Comparison of ENCODE assay signal across 12 cellular contexts in genomic region chr2:102147935-102148334, GRCh38. TPM values are rescaled to one million over a fixed set of nuclear protein-coding genes. Genes with fewer than 3 reads are reported as not detected.
DNase-seq lines count a peak whose midpoint lies in the region; ATAC-seq and TF ChIP-seq lines count a peak whose summit lies in the region.
"Had no signal": no experiment of that assay in that cellular context is flagged by ENCODE, and none has a peak within 500 bp of the region (broad histone marks: within the 10 kb centered on the region; RNA-seq: fewer than 3 reads in every experiment).

No MANE protein-coding gene starts in this region.

- DNase-seq in ELR (ENCODE audit: low read depth) (peak; percentile 28), mammary epithelial cell (peak; percentile 8), DMS153 (lab: John Stamatoyannopoulos, UW) (no peak), RWPE1 (ENCODE audit: low spot score) (no peak), NAMALWA (ENCODE audit: low spot score) (no peak)
- peak; percentile 56 to 72 for DNase-seq in stimulated activated CD4-positive, alpha-beta T cell treated with anti-CD3 and anti-CD28 coated beads, Interleukin-2, amount 100 ng/mL, for 24 hours
- no peak for DNase-seq in effector CD8-positive, alpha-beta T cell (lab: John Stamatoyannopoulos, UW)
- DNase-seq: activated gamma-delta T cell, COR-L47, erythroblast, NCI-H187 had no signal

- intact Hi-C loops in mammary epithelial cell (cut with micrococcal nuclease) = no loop called here

- H3K27me3 ChIP-seq in mammary epithelial cell (ENCODE audit: insufficient read depth, low read length) = no peaks in the 10 kb centered on the region

- CTCF ChIA-PET in mammary epithelial cell (lab: Charles Lee; ENCODE audit: low non-redundant PET) = no interaction called here
- CTCF ChIA-PET in RWPE1 (lab: Yijun Ruan, JAX) = no interaction called here

- 94% methylated on average over 3 of the region's 3 CpGs for WGBS in mammary epithelial cell (ENCODE audit: low coverage, missing lambda C conversion rate)

- no peak overlapping the region for H3K4me2 ChIP-seq in mammary epithelial cell (ENCODE audit: insufficient read depth, low read depth, low read length)

- TF ChIP-seq CTCF in mammary epithelial cell (conservative IDR thresholded peaks at IDR 0.05 in 1 of 2, IDR thresholded peaks at IDR 0.05 in 1 of 2; ENCODE audit: extremely low read depth in 1 of 2, insufficient read depth in 1 of 2, low read depth in 1 of 2, low read length in 2 of 2) (no peak), RWPE1 (conservative IDR thresholded peaks at IDR 0.05; ENCODE audit: low read depth) (no peak)

- BruUV-seq in mammary epithelial cell (replicated peaks; lab: Mats Ljungman, UMichigan) = no TSS peak

- peaks cover 3% of the 10 kb centered on the region for H3K4me1 ChIP-seq in mammary epithelial cell (ENCODE audit: insufficient read depth, low read length)

- peak; percentile 83 to 87 for ATAC-seq in activated CD4-positive, CD25-positive, alpha-beta regulatory T cell treated with anti-CD3 and anti-CD28 coated beads, Interleukin-2, amount 50 U/mL, for 24 hours

- H3K9ac ChIP-seq in mammary epithelial cell (ENCODE audit: insufficient read depth, low read length) = no peak overlapping the region

- H4K20me1 ChIP-seq in mammary epithelial cell (ENCODE audit: insufficient read depth, low read length) = no peaks in the 10 kb centered on the region

- H3K36me3 ChIP-seq in mammary epithelial cell (ENCODE audit: insufficient read depth, low read length) = no peaks in the 10 kb centered on the region

- in situ Hi-C loops in mammary epithelial cell (cut with MboI; ENCODE audit: low sequenced_read_pairs in 2 of 2) = no loop called here

- H3K9me3 ChIP-seq in mammary epithelial cell (replicated peaks; ENCODE audit: insufficient read depth, low read length) = peaks cover 42% of the 10 kb centered on the region

- H3K4me3 ChIP-seq in mammary epithelial cell (replicated peaks in 1 of 3; ENCODE audit: insufficient read depth in 1 of 3, low read depth in 2 of 3, low read length in 3 of 3) = no peak overlapping the region

- POLR2A ChIA-PET in RWPE1 (lab: Yijun Ruan, JAX; ENCODE audit: low non-redundant PET) = no interaction called here

- no peak overlapping the region for H2AFZ ChIP-seq in mammary epithelial cell (ENCODE audit: low read depth, low read length)

- dilution Hi-C loops in mammary epithelial cell (cut with HindIII; ENCODE audit: low sequenced_read_pairs) = no loop called here

- H3K27ac ChIP-seq in mammary epithelial cell (ENCODE audit: insufficient read depth, low read depth, low read length) (no peak overlapping the region), RWPE1 (no peak overlapping the region)

- peaks cover 50% of the 10 kb centered on the region for H3K79me2 ChIP-seq in mammary epithelial cell (ENCODE audit: insufficient read depth, low read length)

RNA-seq across cellular contexts. Expression of gene IL1R1, which starts 5.4 kb away (rescaled TPM):
- total RNA-seq in mammary epithelial cell = 1 to 10 TPM; 7.7 to 8.7 TPM
- 6.9 TPM for polyA plus RNA-seq in mammary epithelial cell
- polyA minus RNA-seq in mammary epithelial cell = 6.4 TPM

RNA-seq across cellular contexts. Expression of gene IL1RL2, which starts 38.9 kb away (rescaled TPM):
- 1 to 10 TPM in 1 of 2 donors, under 1 TPM in 1; 0.82 to 4.7 TPM for total RNA-seq in mammary epithelial cell
- 1.1 TPM for polyA plus RNA-seq in mammary epithelial cell
- 3.7 TPM for polyA minus RNA-seq in mammary epithelial cell

Comparison
In these comparisons a context has a peak if more than half of its experiments do, and no peak if none do; other contexts are left out.
1. DNase-seq: peak in ELR (single experiment), mammary epithelial cell (single experiment) and stimulated activated CD4-positive, alpha-beta T cell treated with anti-CD3 and anti-CD28 coated beads, Interleukin-2, amount 100 ng/mL, for 24 hours (2 of 2); none in DMS153 (single experiment), RWPE1 (single experiment), NAMALWA (single experiment) and effector CD8-positive, alpha-beta T cell (single experiment).